Comparison of ENCODE assay signal across 8 cellular contexts in genomic region chr19:39389621-39390414, GRCh38. TPM values are rescaled to one million over a fixed set of nuclear protein-coding genes. Genes with fewer than 3 reads are reported as not detected.
DNase-seq lines count a peak whose midpoint lies in the region; ATAC-seq and TF ChIP-seq lines count a peak whose summit lies in the region.

No MANE protein-coding gene starts in this region.

- peak overlapping the region; percentile 85 for H3K4me2 ChIP-seq in smooth muscle cell

- H3K9me3 ChIP-seq in smooth muscle cell (replicated peaks; ENCODE audit: low read depth) = no peaks in the 10 kb centered on the region

- peaks cover 13% of the 10 kb centered on the region for H3F3A ChIP-seq in smooth muscle cell (ENCODE audit: low read depth)

- H3K27me3 ChIP-seq in smooth muscle cell (ENCODE audit: low read depth) = no peaks in the 10 kb centered on the region

- peaks cover 3% of the 10 kb centered on the region for H3K36me3 ChIP-seq in smooth muscle cell (ENCODE audit: low read depth)

- H3K4me3 ChIP-seq in smooth muscle cell = peak overlapping the region; percentile 80

- DNase-seq in DMS 273 (lab: John Stamatoyannopoulos, UW; ENCODE audit: unreplicated experiment) = peak; percentile 43
- no peak for DNase-seq in DMS 273 treated with DMSO at 0.1 percent for 48 hours (lab: John Stamatoyannopoulos, UW)
- DNase-seq in WTC11 (ENCODE audit: low spot score) = no peak
- no peak for DNase-seq in glutamatergic neuron
- no peak for DNase-seq in smooth muscle cell (lab: John Stamatoyannopoulos, UW; ENCODE audit: unreplicated experiment)
- no peak for DNase-seq in hippocampal formation (lab: John Stamatoyannopoulos, UW)
- DNase-seq in germinal center (ENCODE audit: low spot score) = no peak
- no peak for DNase-seq in GM19240 (ENCODE audit: insufficient read length, low spot score)

- peaks cover 22% of the 10 kb centered on the region for H3K4me1 Mint-ChIP-seq in WTC11
- H3K4me1 Mint-ChIP-seq in glutamatergic neuron (ENCODE audit: low read depth, unreplicated experiment) = peaks cover 5% of the 10 kb centered on the region

- H3K9me3 Mint-ChIP-seq in WTC11 (no peaks in the 10 kb centered on the region), glutamatergic neuron (ENCODE audit: unreplicated experiment) (peaks cover 9% of the 10 kb centered on the region)

- CTCF ChIA-PET in WTC11 (lab: Charles Lee) = interaction anchor here (1.6 kb wide), 1 partner anchor 84 kb away, joined by 6 read pairs; no protein-coding TSS in a partner anchor

- H3K27ac ChIP-seq in smooth muscle cell (ENCODE audit: low read depth) = peak overlapping the region; percentile 93

- H3K36me3 Mint-ChIP-seq in WTC11 (peaks cover 48% of the 10 kb centered on the region), glutamatergic neuron (ENCODE audit: unreplicated experiment) (no peaks in the 10 kb centered on the region)

- H3K4me3 Mint-ChIP-seq in WTC11 (peak overlapping the region; percentile 100), glutamatergic neuron (ENCODE audit: unreplicated experiment) (peak overlapping the region; percentile 100)

- peak overlapping the region; percentile 95 for H3K9ac ChIP-seq in smooth muscle cell (ENCODE audit: low read depth)

- peaks cover 35% of the 10 kb centered on the region for H3K79me2 ChIP-seq in smooth muscle cell (ENCODE audit: low read depth)

- H3K4me1 ChIP-seq in smooth muscle cell (ENCODE audit: low read depth) = peaks cover 13% of the 10 kb centered on the region

- no peak overlapping the region for H2AFZ ChIP-seq in smooth muscle cell (ENCODE audit: low read depth)

- no peak for TF ChIP-seq CTCF in WTC11 (IDR thresholded peaks at IDR 0.05)
- TF ChIP-seq CTCF in glutamatergic neuron (IDR thresholded peaks at IDR 0.05; ENCODE audit: partially characterized antibody, unreplicated experiment) = no peak
- no peak for TF ChIP-seq CTCF in smooth muscle cell (IDR thresholded peaks at IDR 0.05; ENCODE audit: borderline replicate concordance, insufficient read depth, poor library complexity, severe bottlenecking)

- ATAC-seq in WTC11 = no peak

- POLR2A ChIA-PET in WTC11 (lab: Charles Lee) = interaction anchor here (0.8 to 2.0 kb wide), 2 partner anchors 46 to 87 kb away, joined by 4 to 17 read pairs; partner anchors contain the start of gene RPS16

- peak overlapping the region; percentile 99 for H3K27ac Mint-ChIP-seq in WTC11
- H3K27ac Mint-ChIP-seq in glutamatergic neuron (ENCODE audit: unreplicated experiment) = peak overlapping the region; percentile 86

- WGBS in smooth muscle cell (ENCODE audit: low lambda C conversion rate) = 82% methylated on average over 12 of the region's 13 CpGs

- no peaks in the 10 kb centered on the region; the same call in 1 of the 2 replicates for H3K27me3 Mint-ChIP-seq in WTC11 (ENCODE audit: low read depth)
- peaks cover 5% of the 10 kb centered on the region for H3K27me3 Mint-ChIP-seq in glutamatergic neuron (ENCODE audit: unreplicated experiment)

- H4K20me1 ChIP-seq in smooth muscle cell (ENCODE audit: low read depth) = no peaks in the 10 kb centered on the region

TF ChIP-seq in WTC11, 78 proteins besides CTCF, POLR2A, EP300 and RAD21 (continues in another document):
- TF ChIP-seq ATF2 (CRISPR knock-in tag; IDR thresholded peaks at IDR 0.05; ENCODE audit: borderline replicate concordance, low read depth) (no peak), TEAD4 (CRISPR knock-in tag; IDR thresholded peaks at IDR 0.05) (no peak), ZNF425 (CRISPR knock-in tag; conservative IDR thresholded peaks at IDR 0.05) (no peak), TEAD1 (CRISPR knock-in tag; IDR thresholded peaks at IDR 0.05) (no peak), E2F5 (CRISPR knock-in tag; IDR thresholded peaks at IDR 0.05) (no peak), NFE2L1 (CRISPR knock-in tag; IDR thresholded peaks at IDR 0.05) (no peak), ZNF232 (CRISPR knock-in tag; IDR thresholded peaks at IDR 0.05) (no peak), ZNF671 (CRISPR knock-in tag; IDR thresholded peaks at IDR 0.05) (no peak), ELF4 (CRISPR knock-in tag; IDR thresholded peaks at IDR 0.05; ENCODE audit: low read depth) (no peak), USF2 (CRISPR knock-in tag; IDR thresholded peaks at IDR 0.05) (no peak), TCF7 (CRISPR knock-in tag; IDR thresholded peaks at IDR 0.05; ENCODE audit: low read depth) (no peak)

RNA-seq across cellular contexts. Expression of gene PAF1, which starts 1.1 kb away (rescaled TPM):
- 27.8 to 34.4 TPM (median 29.4 TPM) in 3 replicates for total RNA-seq in WTC11 (2021)
- total RNA-seq in glutamatergic neuron (ENCODE audit: unreplicated experiment) = 36.2 TPM
- 27.8 and 29.8 TPM in 2 replicates for total RNA-seq in smooth muscle cell
- 35.8 and 42.7 TPM in 2 replicates for polyA plus RNA-seq in smooth muscle cell

RNA-seq across cellular contexts. Expression of gene MED29, which starts 1.4 kb away (rescaled TPM):
- total RNA-seq in WTC11 (2021) (37.6 to 42.9 TPM (median 39.4 TPM) in 3 replicates), glutamatergic neuron (ENCODE audit: unreplicated experiment) (30.1 TPM), smooth muscle cell (23.0 and 23.8 TPM in 2 replicates)
- polyA plus RNA-seq in smooth muscle cell = 36.3 and 37.7 TPM in 2 replicates

RNA-seq across cellular contexts. Expression of gene ZFP36, which starts 16.8 kb away (rescaled TPM):
- total RNA-seq in WTC11 (2021) = 17.3 to 22.2 TPM (median 18.4 TPM) in 3 replicates
- 3.1 TPM for total RNA-seq in glutamatergic neuron (ENCODE audit: unreplicated experiment)
- total RNA-seq in smooth muscle cell = 31.5 and 44.7 TPM in 2 replicates
- polyA plus RNA-seq in smooth muscle cell = 281 and 303 TPM in 2 replicates

RNA-seq across cellular contexts. Expression of gene PLEKHG2, which starts 22.7 kb away (rescaled TPM):
- total RNA-seq in WTC11 (2021) = 62.3 to 72.0 TPM (median 63.6 TPM) in 3 replicates
- 205 TPM for total RNA-seq in glutamatergic neuron (ENCODE audit: unreplicated experiment)
- 16.3 and 42.2 TPM in 2 replicates for total RNA-seq in smooth muscle cell
- polyA plus RNA-seq in smooth muscle cell = 33.0 and 51.9 TPM in 2 replicates

RNA-seq across cellular contexts. Expression of gene RPS16, which starts 45.9 kb away (rescaled TPM):
- total RNA-seq in WTC11 (2021) = 2,962 to 3,158 TPM (median 2,999 TPM) in 3 replicates
- 912 TPM for total RNA-seq in glutamatergic neuron (ENCODE audit: unreplicated experiment)
- 82.2 and 97.1 TPM in 2 replicates for total RNA-seq in smooth muscle cell
- 539 and 567 TPM in 2 replicates for polyA plus RNA-seq in smooth muscle cell
